ENCODE assay signal across 18 cellular contexts in the genomic region with DNA sequence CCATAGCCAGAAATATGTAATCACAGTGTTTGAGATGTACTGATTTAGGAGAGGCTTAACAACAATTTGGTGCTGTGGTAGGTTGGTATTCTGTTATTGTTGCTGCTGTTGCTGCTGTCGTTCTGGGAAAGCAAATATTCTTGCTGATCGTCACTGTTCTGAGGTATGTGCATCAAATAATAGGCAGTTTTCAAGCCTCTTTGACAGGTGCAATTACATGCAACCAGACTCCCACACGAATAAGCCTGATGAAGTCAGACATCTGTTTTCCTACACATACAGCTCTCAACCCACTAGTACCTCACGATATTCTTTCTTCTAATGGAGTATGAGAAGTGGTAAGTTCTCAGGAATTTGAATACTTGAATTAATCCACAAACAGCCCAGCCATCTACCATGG. TPM values are rescaled to one million over a fixed set of nuclear protein-coding genes. Genes with fewer than 3 reads are reported as not detected.
DNase-seq lines count a peak whose midpoint lies in the region; TF ChIP-seq lines count a peak whose summit lies in the region.
"Had no signal": no experiment of that assay in that cellular context is flagged by ENCODE, and none has a peak within 500 bp of the region (broad histone marks: within the 10 kb centered on the region; RNA-seq: fewer than 3 reads in every experiment).

No MANE protein-coding gene starts in this region.

- TF ChIP-seq CTCF in nephron (IDR thresholded peaks at IDR 0.05; ENCODE audit: unreplicated experiment in 3 of 3), result no peak

- H3K36me3 Mint-ChIP-seq in nephron (ENCODE audit: low read depth), result no peaks in the 10 kb centered on the region
- H3K36me3 Mint-ChIP-seq in activated naive CD4-positive, alpha-beta T cell treated with anti-CD3 and anti-CD28 coated beads for 36 hours (ENCODE audit: low read depth), result no peaks in the 10 kb centered on the region
- H3K36me3 Mint-ChIP-seq: CD4-positive, CD25-positive, alpha-beta regulatory T cell; CD8-positive, alpha-beta T cell had no signal

- H3K27ac Mint-ChIP-seq in nephron, result peak overlapping the region; percentile 58 to 98 (median 91)
- no peak overlapping the region for H3K27ac Mint-ChIP-seq in activated naive CD4-positive, alpha-beta T cell treated with anti-CD3 and anti-CD28 coated beads for 36 hours
- H3K27ac Mint-ChIP-seq: CD4-positive, CD25-positive, alpha-beta regulatory T cell; CD8-positive, alpha-beta T cell had no signal

- peaks cover 3% of the 10 kb centered on the region for H3K9me3 Mint-ChIP-seq in nephron
- H3K9me3 Mint-ChIP-seq in activated naive CD4-positive, alpha-beta T cell treated with anti-CD3 and anti-CD28 coated beads for 36 hours, result no peaks in the 10 kb centered on the region

- no peak overlapping the region for H3K4me3 Mint-ChIP-seq in nephron
- no peak overlapping the region for H3K4me3 Mint-ChIP-seq in activated naive CD4-positive, alpha-beta T cell treated with anti-CD3 and anti-CD28 coated beads for 36 hours
- H3K4me3 Mint-ChIP-seq: CD4-positive, CD25-positive, alpha-beta regulatory T cell; CD8-positive, alpha-beta T cell had no signal

- intact Hi-C loops in activated naive CD4-positive, alpha-beta T cell treated with anti-CD3 and anti-CD28 coated beads for 36 hours (cut with micrococcal nuclease), result no loop called here

- H3K4me1 Mint-ChIP-seq in nephron, result no peaks in the 10 kb centered on the region
- H3K4me1 Mint-ChIP-seq in activated naive CD4-positive, alpha-beta T cell treated with anti-CD3 and anti-CD28 coated beads for 36 hours (ENCODE audit: low read depth), result no peaks in the 10 kb centered on the region
- H3K4me1 Mint-ChIP-seq: CD4-positive, CD25-positive, alpha-beta regulatory T cell had no signal

- CTCF ChIA-PET in activated naive CD4-positive, alpha-beta T cell treated with anti-CD3 and anti-CD28 coated beads for 36 hours (lab: Charles Lee), result no interaction called here

- no peaks in the 10 kb centered on the region for H3K27me3 Mint-ChIP-seq in nephron (ENCODE audit: low read depth)
- H3K27me3 Mint-ChIP-seq in activated naive CD4-positive, alpha-beta T cell treated with anti-CD3 and anti-CD28 coated beads for 36 hours (ENCODE audit: low read depth), result peaks cover 4% of the 10 kb centered on the region
- H3K27me3 Mint-ChIP-seq: CD4-positive, CD25-positive, alpha-beta regulatory T cell had no signal

- DNase-seq in NCI-H345 (lab: John Stamatoyannopoulos, UW) (peak; percentile 7), NCI-H345 treated with DMSO at 0.1 percent for 48 hours (lab: John Stamatoyannopoulos, UW; ENCODE audit: unreplicated experiment) (no peak), putamen (ENCODE audit: low spot score) (peak; percentile 50), SIG-M5 treated with dmso at 0.1 percent for 504 hours (lab: John Stamatoyannopoulos, UW; ENCODE audit: unreplicated experiment) (no peak)
- DNase-seq in activated naive CD4-positive, alpha-beta T cell treated with anti-CD3 and anti-CD28 coated beads for 36 hours, result no peak
- DNase-seq: 8988T; ACHN; AML-193; C1 segment of cervical spinal cord; Caco-2; CD4-positive, CD25-positive, alpha-beta regulatory T cell; CD8-positive, alpha-beta T cell; DMS153; DND-41; GOT3; H7; HCEC 1CT had no signal

RNA-seq across cellular contexts. Expression of a gene that starts 46.7 kb away (rescaled TPM):
- total RNA-seq in activated naive CD4-positive, alpha-beta T cell treated with anti-CD3 and anti-CD28 coated beads for 36 hours, result not detected
- total RNA-seq: CD4-positive, CD25-positive, alpha-beta regulatory T cell; CD8-positive, alpha-beta T cell had no signal

Comparison
In these comparisons a context has a peak if more than half of its experiments do, and no peak if none do; other contexts are left out.
1. DNase-seq: peak in NCI-H345 (single experiment) and putamen (single experiment); none in NCI-H345 treated with DMSO at 0.1 percent for 48 hours (single experiment), activated naive CD4-positive, alpha-beta T cell treated with anti-CD3 and anti-CD28 coated beads for 36 hours (single experiment) and SIG-M5 treated with dmso at 0.1 percent for 504 hours (single experiment).